8 cellular contexts compared by ENCODE assay signal in genomic region chr16:88568710-88569613, GRCh38. TPM values are rescaled to one million over a fixed set of nuclear protein-coding genes. Genes with fewer than 3 reads are reported as not detected.
DNase-seq lines count a peak whose midpoint lies in the region; ATAC-seq lines count a peak whose summit lies in the region.

No MANE protein-coding gene starts in this region.

- in situ Hi-C loops in ACHN (cut with HindIII; ENCODE audit: low pct_ligation_motif_present, low pct_unique_long_range_greater_than_20kb, low sequenced_read_pairs), result no loop called here

- intact Hi-C loops in activated CD4-positive, alpha-beta T cell treated with anti-CD3 and anti-CD28 coated beads for 36 hours (cut with DNase I, micrococcal nuclease), result loop anchor here in 1 of 2 experiments (5.0 kb wide), 1 partner anchor 112 kb away; no protein-coding TSS in a partner anchor
- intact Hi-C loops in activated T-helper 1 cell treated with anti-CD3 and anti-CD28 coated beads, Interleukin-12 subunit alpha, Interleukin-12 subunit beta, Interleukin-2, Interleukin-4 antibody, amounts not matched to agents 30 ng/mL and 10 ng/mL and 1 ng/mL, durations not matched to agents 14 hours and 24 hours and 36 hours (cut with micrococcal nuclease), result loop anchor here (5.0 kb wide), 1 partner anchor 607 kb away; no protein-coding TSS in a partner anchor

- H3K4me1 Mint-ChIP-seq in activated CD4-positive, alpha-beta T cell treated with anti-CD3 and anti-CD28 coated beads for 36 hours, result peaks cover 44% of the 10 kb centered on the region
- peaks cover 40% of the 10 kb centered on the region for H3K4me1 Mint-ChIP-seq in activated T-helper 1 cell treated with anti-CD3 and anti-CD28 coated beads, Interleukin-12 subunit alpha, Interleukin-12 subunit beta, Interleukin-2, Interleukin-4 antibody, amounts not matched to agents 30 ng/mL and 10 ng/mL and 1 ng/mL, durations not matched to agents 14 hours and 24 hours and 36 hours (ENCODE audit: low read depth)
- H3K4me1 Mint-ChIP-seq in immature natural killer cell, result peaks cover 26% of the 10 kb centered on the region in 2 donors

- H3K4me3 Mint-ChIP-seq in activated CD4-positive, alpha-beta T cell treated with anti-CD3 and anti-CD28 coated beads for 36 hours, result peak overlapping the region; percentile 74
- peak overlapping the region; percentile 83 for H3K4me3 Mint-ChIP-seq in activated T-helper 1 cell treated with anti-CD3 and anti-CD28 coated beads, Interleukin-12 subunit alpha, Interleukin-12 subunit beta, Interleukin-2, Interleukin-4 antibody, amounts not matched to agents 30 ng/mL and 10 ng/mL and 1 ng/mL, durations not matched to agents 14 hours and 24 hours and 36 hours
- H3K4me3 Mint-ChIP-seq in immature natural killer cell, result peak overlapping the region; percentile 78 to 88 (median 84)

- no peaks in the 10 kb centered on the region for H3K27me3 Mint-ChIP-seq in activated CD4-positive, alpha-beta T cell treated with anti-CD3 and anti-CD28 coated beads for 36 hours
- no peaks in the 10 kb centered on the region for H3K27me3 Mint-ChIP-seq in activated T-helper 1 cell treated with anti-CD3 and anti-CD28 coated beads, Interleukin-12 subunit alpha, Interleukin-12 subunit beta, Interleukin-2, Interleukin-4 antibody, amounts not matched to agents 30 ng/mL and 10 ng/mL and 1 ng/mL, durations not matched to agents 14 hours and 24 hours and 36 hours (ENCODE audit: insufficient read depth)
- H3K27me3 Mint-ChIP-seq in immature natural killer cell (ENCODE audit: low read depth in 3 of 3), result peaks cover 3 to 14% (median 11%) of the 10 kb centered on the region in 3 donors

- CTCF ChIA-PET in activated CD4-positive, alpha-beta T cell treated with anti-CD3 and anti-CD28 coated beads for 36 hours (lab: Charles Lee), result no interaction called here

- no peaks in the 10 kb centered on the region for H3K9me3 Mint-ChIP-seq in activated CD4-positive, alpha-beta T cell treated with anti-CD3 and anti-CD28 coated beads for 36 hours (ENCODE audit: low read depth)
- no peaks in the 10 kb centered on the region for H3K9me3 Mint-ChIP-seq in activated T-helper 1 cell treated with anti-CD3 and anti-CD28 coated beads, Interleukin-12 subunit alpha, Interleukin-12 subunit beta, Interleukin-2, Interleukin-4 antibody, amounts not matched to agents 30 ng/mL and 10 ng/mL and 1 ng/mL, durations not matched to agents 14 hours and 24 hours and 36 hours
- no peaks in the 10 kb centered on the region for H3K9me3 Mint-ChIP-seq in immature natural killer cell

- peaks cover 17% of the 10 kb centered on the region for H3K36me3 Mint-ChIP-seq in activated CD4-positive, alpha-beta T cell treated with anti-CD3 and anti-CD28 coated beads for 36 hours (ENCODE audit: low read depth)
- H3K36me3 Mint-ChIP-seq in activated T-helper 1 cell treated with anti-CD3 and anti-CD28 coated beads, Interleukin-12 subunit alpha, Interleukin-12 subunit beta, Interleukin-2, Interleukin-4 antibody, amounts not matched to agents 30 ng/mL and 10 ng/mL and 1 ng/mL, durations not matched to agents 14 hours and 24 hours and 36 hours (ENCODE audit: low read depth), result peaks cover 6% of the 10 kb centered on the region
- no peaks in the 10 kb centered on the region for H3K36me3 Mint-ChIP-seq in immature natural killer cell

- peak overlapping the region; percentile 81 for H3K27ac ChIP-seq in substantia nigra (ENCODE audit: low read depth, low read length, poor library complexity, severe bottlenecking)

- POLR2A ChIA-PET in activated CD4-positive, alpha-beta T cell treated with anti-CD3 and anti-CD28 coated beads for 36 hours (lab: Charles Lee), result no interaction called here

- H3K27ac Mint-ChIP-seq in activated CD4-positive, alpha-beta T cell treated with anti-CD3 and anti-CD28 coated beads for 36 hours, result peak overlapping the region; percentile 74
- H3K27ac Mint-ChIP-seq in activated T-helper 1 cell treated with anti-CD3 and anti-CD28 coated beads, Interleukin-12 subunit alpha, Interleukin-12 subunit beta, Interleukin-2, Interleukin-4 antibody, amounts not matched to agents 30 ng/mL and 10 ng/mL and 1 ng/mL, durations not matched to agents 14 hours and 24 hours and 36 hours, result peak overlapping the region; percentile 82
- peak overlapping the region; percentile 68 to 85 (median 81) for H3K27ac Mint-ChIP-seq in immature natural killer cell

- DNase-seq in activated CD4-positive, alpha-beta T cell treated with anti-CD3 and anti-CD28 coated beads for 36 hours, result no peak
- no peak for DNase-seq in activated CD4-positive, alpha-beta T cell treated with anti-CD3 and anti-CD28 coated beads for 1 hour
- no peak for DNase-seq in activated T-helper 1 cell treated with anti-CD3 and anti-CD28 coated beads, Interleukin-12 subunit alpha, Interleukin-12 subunit beta, Interleukin-2, Interleukin-4 antibody, amounts not matched to agents 30 ng/mL and 10 ng/mL and 1 ng/mL, durations not matched to agents 14 hours and 24 hours and 36 hours (ENCODE audit: low spot score)
- DNase-seq in immature natural killer cell (no peak), substantia nigra (lab: John Stamatoyannopoulos, UW) (no peak), ACHN (no peak), GOT3 (lab: John Stamatoyannopoulos, UW) (no peak)

- no peak for ATAC-seq in activated CD4-positive, alpha-beta T cell treated with anti-CD3 and anti-CD28 coated beads for 36 hours
- ATAC-seq in GM18520 (IDR thresholded peaks at IDR 0.05; ENCODE audit: unreplicated experiment), result no peak

RNA-seq across cellular contexts. Expression of gene ZC3H18, which starts 1.2 kb away (rescaled TPM):
- total RNA-seq in activated CD4-positive, alpha-beta T cell treated with anti-CD3 and anti-CD28 coated beads for 36 hours, result 10 to 100 TPM; 70.0 to 76.4 TPM
- 115 and 116 TPM in 2 replicates for total RNA-seq in activated T-helper 1 cell treated with anti-CD3 and anti-CD28 coated beads, Interleukin-12 subunit alpha, Interleukin-12 subunit beta, Interleukin-2, Interleukin-4 antibody, amounts not matched to agents 30 ng/mL and 10 ng/mL and 1 ng/mL, durations not matched to agents 14 hours and 24 hours and 36 hours
- 10 to 100 TPM in 1 of 3 donors, 1 to 10 TPM in 2; 1.0 to 29.0 (median 8.7) TPM for polyA plus RNA-seq in immature natural killer cell
